Comparison of ENCODE assay signal across 8 cellular contexts in the genomic region with DNA sequence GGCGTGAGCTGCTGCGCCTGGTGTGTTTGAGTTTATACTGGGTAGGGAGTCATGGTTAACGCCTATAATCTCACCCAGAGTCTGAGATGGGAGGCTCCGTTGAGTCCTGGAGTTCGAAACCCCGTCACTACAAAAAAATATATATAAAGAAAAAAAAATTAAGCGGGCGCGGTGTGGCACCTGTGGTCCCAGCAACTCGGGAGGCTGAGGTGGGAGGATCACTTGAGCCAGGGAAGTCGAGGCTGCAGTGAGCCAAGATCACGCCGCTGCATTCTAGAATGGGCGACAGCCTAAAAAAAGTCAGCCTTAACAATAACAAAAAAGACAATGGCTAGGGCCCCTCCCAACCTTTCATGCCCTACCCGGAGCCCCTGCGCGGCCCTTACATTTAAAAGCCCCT. TPM values are rescaled to one million over a fixed set of nuclear protein-coding genes. Genes with fewer than 3 reads are reported as not detected.
DNase-seq lines count a peak whose midpoint lies in the region; FAIRE-seq and TF ChIP-seq lines count a peak whose summit lies in the region.

No MANE protein-coding gene starts in this region.

- peaks cover 27% of the 10 kb centered on the region for H3K4me1 Mint-ChIP-seq in activated CD4-positive, alpha-beta memory T cell treated with anti-CD3 and anti-CD28 coated beads, Interleukin-2, amount 10 ng/mL, durations not matched to agents 7 days and 5 days
- peaks cover 4% of the 10 kb centered on the region for H3K4me1 Mint-ChIP-seq in glutamatergic neuron (ENCODE audit: low read depth, unreplicated experiment)

- 81 to 90% (median 85%) methylated on average over 17 of the region's 17 CpGs for WGBS in small intestine, 3 donors

- no peaks in the 10 kb centered on the region for H3K27me3 ChIP-seq in HAP-1 (ENCODE audit: low read depth)
- no peaks in the 10 kb centered on the region for H3K27me3 ChIP-seq in small intestine (ENCODE audit: control insufficient read depth in 2 of 2, insufficient read depth in 2 of 2, low read length in 2 of 2)

- CTCF ChIA-PET in activated CD4-positive, alpha-beta memory T cell treated with anti-CD3 and anti-CD28 coated beads, Interleukin-2, amount 10 ng/mL, durations not matched to agents 7 days and 5 days (lab: Charles Lee): interaction anchor here (0.6 to 3.5 kb wide), 10 partner anchors 14 to 208 kb away, joined by 3 to 15 read pairs (median 4); a partner anchor contains a TSS

- POLR2A ChIA-PET in activated CD4-positive, alpha-beta memory T cell treated with anti-CD3 and anti-CD28 coated beads, Interleukin-2, amount 10 ng/mL, durations not matched to agents 7 days and 5 days (lab: Charles Lee): interaction anchor here (0.6 to 3.8 kb wide), 9 partner anchors 12 to 204 kb away, joined by 3 to 24 read pairs (median 5); a partner anchor contains a TSS

- no peaks in the 10 kb centered on the region for H3K36me3 ChIP-seq in HAP-1 (replicated peaks)
- H3K36me3 ChIP-seq in small intestine (ENCODE audit: control insufficient read depth in 2 of 2, insufficient read depth in 2 of 2, low read length in 2 of 2): no peaks in the 10 kb centered on the region

- peak overlapping the region; percentile 88 for H3K27ac Mint-ChIP-seq in activated CD4-positive, alpha-beta memory T cell treated with anti-CD3 and anti-CD28 coated beads, Interleukin-2, amount 10 ng/mL, durations not matched to agents 7 days and 5 days
- no peak overlapping the region for H3K27ac Mint-ChIP-seq in glutamatergic neuron (ENCODE audit: unreplicated experiment)

- H3K4me3 Mint-ChIP-seq in activated CD4-positive, alpha-beta memory T cell treated with anti-CD3 and anti-CD28 coated beads, Interleukin-2, amount 10 ng/mL, durations not matched to agents 7 days and 5 days: peak overlapping the region; percentile 92
- H3K4me3 Mint-ChIP-seq in glutamatergic neuron (ENCODE audit: unreplicated experiment): peak overlapping the region; percentile 97

- H3K27ac ChIP-seq in small intestine (ENCODE audit: low read depth in 1 of 2, low read length in 1 of 2): peak overlapping the region; percentile 73 to 94

- H3K27me3 Mint-ChIP-seq in activated CD4-positive, alpha-beta memory T cell treated with anti-CD3 and anti-CD28 coated beads, Interleukin-2, amount 10 ng/mL, durations not matched to agents 7 days and 5 days: peaks cover 2% of the 10 kb centered on the region
- H3K27me3 Mint-ChIP-seq in glutamatergic neuron (ENCODE audit: unreplicated experiment): peaks cover 4% of the 10 kb centered on the region

- no peak for DNase-seq in HAP-1 (ENCODE audit: low spot score in 2 of 2)
- DNase-seq in activated CD4-positive, alpha-beta memory T cell treated with anti-CD3 and anti-CD28 coated beads, Interleukin-2, amount 10 ng/mL, durations not matched to agents 7 days and 5 days: no peak
- DNase-seq in glutamatergic neuron: no peak
- no peak for DNase-seq in small intestine
- no peak for DNase-seq in islet precursor cell
- no peak for DNase-seq in cortex of kidney (lab: John Stamatoyannopoulos, UW)
- DNase-seq in C1 segment of cervical spinal cord (lab: John Stamatoyannopoulos, UW): no peak
- DNase-seq in RCC 7860 (ENCODE audit: low spot score): no peak

- H3K4me3 ChIP-seq in HAP-1 (peak overlapping the region; percentile 73), small intestine (ENCODE audit: low read depth in 1 of 2, low read length in 2 of 2) (peak overlapping the region in 1 of 2 donors; percentile 66)

- no peaks in the 10 kb centered on the region for H3K36me3 Mint-ChIP-seq in activated CD4-positive, alpha-beta memory T cell treated with anti-CD3 and anti-CD28 coated beads, Interleukin-2, amount 10 ng/mL, durations not matched to agents 7 days and 5 days (ENCODE audit: low read depth)
- H3K36me3 Mint-ChIP-seq in glutamatergic neuron (ENCODE audit: unreplicated experiment): no peaks in the 10 kb centered on the region

- H3K4me1 ChIP-seq in HAP-1: peaks cover 5% of the 10 kb centered on the region
- no peaks in the 10 kb centered on the region for H3K4me1 ChIP-seq in small intestine (ENCODE audit: control insufficient read depth in 2 of 2, insufficient read depth in 1 of 2, low read depth in 1 of 2, low read length in 1 of 2)

- FAIRE-seq in small intestine (lab: Jason Lieb, UNC) (no peak), RCC 7860 (lab: Jason Lieb, UNC) (no peak)

- TF ChIP-seq CTCF in glutamatergic neuron (IDR thresholded peaks at IDR 0.05; ENCODE audit: partially characterized antibody, unreplicated experiment): no peak

- H3K9me3 Mint-ChIP-seq in activated CD4-positive, alpha-beta memory T cell treated with anti-CD3 and anti-CD28 coated beads, Interleukin-2, amount 10 ng/mL, durations not matched to agents 7 days and 5 days: no peaks in the 10 kb centered on the region
- peaks cover 3% of the 10 kb centered on the region for H3K9me3 Mint-ChIP-seq in glutamatergic neuron (ENCODE audit: unreplicated experiment)

- in situ Hi-C loops in HAP-1 (cut with MboI; ENCODE audit: low sequenced_read_pairs): loop anchor here (5.0 to 25.0 kb wide), 2 partner anchors 186 to 521 kb away; a partner anchor contains a TSS

- no peaks in the 10 kb centered on the region for H3K9me3 ChIP-seq in HAP-1
- no peaks in the 10 kb centered on the region for H3K9me3 ChIP-seq in small intestine (ENCODE audit: control insufficient read depth, low read depth)

RNA-seq across cellular contexts. Expression of a gene that starts 17.2 kb away (rescaled TPM):
- 10 to 100 TPM; 78.4 to 86.1 TPM for total RNA-seq in activated CD4-positive, alpha-beta memory T cell treated with anti-CD3 and anti-CD28 coated beads, Interleukin-2, amount 10 ng/mL, durations not matched to agents 7 days and 5 days
- total RNA-seq in glutamatergic neuron (ENCODE audit: unreplicated experiment): 79.6 TPM
- 100 to 1,000 TPM in 2 of 3 donors, 10 to 100 TPM in 1; 42.3 to 131 (median 123) TPM for polyA plus RNA-seq in small intestine

RNA-seq across cellular contexts. Expression of a gene that starts 23.3 kb away (rescaled TPM):
- 10 to 100 TPM in 1 of 2 experiments, 1 to 10 TPM in 1; 9.9 to 11.7 TPM for total RNA-seq in activated CD4-positive, alpha-beta memory T cell treated with anti-CD3 and anti-CD28 coated beads, Interleukin-2, amount 10 ng/mL, durations not matched to agents 7 days and 5 days
- total RNA-seq in glutamatergic neuron (ENCODE audit: unreplicated experiment): 14.6 TPM
- polyA plus RNA-seq in small intestine: 1 to 10 TPM; 5.7 to 7.2 (median 6.9) TPM

RNA-seq across cellular contexts. Expression of a gene that starts 24.7 kb away (rescaled TPM):
- total RNA-seq in activated CD4-positive, alpha-beta memory T cell treated with anti-CD3 and anti-CD28 coated beads, Interleukin-2, amount 10 ng/mL, durations not matched to agents 7 days and 5 days: 100 to 1,000 TPM; 106 to 107 TPM
- total RNA-seq in glutamatergic neuron (ENCODE audit: unreplicated experiment): 66.7 TPM
- 10 to 100 TPM; 36.2 to 53.7 (median 41.6) TPM for polyA plus RNA-seq in small intestine

RNA-seq across cellular contexts. Expression of a gene that starts 48.0 kb away (rescaled TPM):
- total RNA-seq in activated CD4-positive, alpha-beta memory T cell treated with anti-CD3 and anti-CD28 coated beads, Interleukin-2, amount 10 ng/mL, durations not matched to agents 7 days and 5 days: 10 to 100 TPM; 12.9 to 13.3 TPM
- total RNA-seq in glutamatergic neuron (ENCODE audit: unreplicated experiment): 58.4 TPM
- polyA plus RNA-seq in small intestine: 1 to 10 TPM; 1.9 to 6.0 (median 2.2) TPM
